Comparison of ENCODE assay signal across 8 cellular contexts in genomic region chr17:41496803-41497484, GRCh38. TPM values are rescaled to one million over a fixed set of nuclear protein-coding genes. Genes with fewer than 3 reads are reported as not detected.
DNase-seq lines count a peak whose midpoint lies in the region; ATAC-seq and TF ChIP-seq lines count a peak whose summit lies in the region.

No MANE protein-coding gene starts in this region.

- H3K9me3 ChIP-seq in thoracic aorta = no peaks in the 10 kb centered on the region

- H3K9me3 Mint-ChIP-seq in natural killer cell = no peaks in the 10 kb centered on the region

- H3K4me1 Mint-ChIP-seq in natural killer cell = no peaks in the 10 kb centered on the region

- ATAC-seq in HG02938 (IDR thresholded peaks at IDR 0.05; ENCODE audit: unreplicated experiment) (peak; percentile 78), natural killer cell (peak in 2 of 3 donors; percentile 61 to 68), thoracic aorta (ENCODE audit: insufficient number of reproducible peaks, low FRiP score, low read depth) (no peak), GM21528 (IDR thresholded peaks at IDR 0.05; ENCODE audit: low FRiP score, unreplicated experiment) (no peak)

- TF ChIP-seq CTCF in GM06990 (IDR thresholded peaks at IDR 0.05; ENCODE audit: insufficient read depth, low read length, poor library complexity, severe bottlenecking) (peak; percentile 72), epithelial cell of proximal tubule (conservative IDR thresholded peaks at IDR 0.05; ENCODE audit: low read depth, low read length) (peak; percentile 93), natural killer cell (IDR thresholded peaks at IDR 0.05) (no peak), thoracic aorta (IDR thresholded peaks at IDR 0.05) (peak; percentile 29)

- H3K4me3 Mint-ChIP-seq in natural killer cell = no peak overlapping the region

- no peaks in the 10 kb centered on the region for H3K36me3 Mint-ChIP-seq in natural killer cell

- H3K27me3 ChIP-seq in GM06990 (replicated peaks; ENCODE audit: control insufficient read depth, insufficient read depth, low read length) (no peaks in the 10 kb centered on the region), thoracic aorta (replicated peaks; ENCODE audit: insufficient read depth) (no peaks in the 10 kb centered on the region)

- H3K27me3 Mint-ChIP-seq in natural killer cell (ENCODE audit: low read depth in 2 of 2) = peaks cover 12 to 20% of the 10 kb centered on the region in 2 donors

- DNase-seq in GM06990 (ENCODE audit: extremely low read depth, insufficient read length) = peak; percentile 56
- DNase-seq in NOMO-1 treated with DMSO at 0.1 percent for 48 hours (lab: John Stamatoyannopoulos, UW; ENCODE audit: unreplicated experiment) = peak; percentile 94
- peak; percentile 81 for DNase-seq in activated CD8-positive, alpha-beta memory T cell treated with anti-CD3 and anti-CD28 coated beads for 24 hours
- DNase-seq in epithelial cell of proximal tubule (ENCODE audit: low read depth) = peak; percentile 52
- no peak for DNase-seq in natural killer cell
- no peak for DNase-seq in thoracic aorta (ENCODE audit: low spot score)

- no peak overlapping the region for H3K27ac Mint-ChIP-seq in natural killer cell

- no peak overlapping the region for H3K4me3 ChIP-seq in GM06990 (replicated peaks; ENCODE audit: low read depth, low read length)
- H3K4me3 ChIP-seq in epithelial cell of proximal tubule (ENCODE audit: low read depth, low read length) = no peak overlapping the region
- no peak overlapping the region for H3K4me3 ChIP-seq in thoracic aorta

- H3K36me3 ChIP-seq in GM06990 (ENCODE audit: control insufficient read depth, insufficient read depth, low read length) = no peaks in the 10 kb centered on the region
- no peaks in the 10 kb centered on the region for H3K36me3 ChIP-seq in thoracic aorta

- H3K27ac ChIP-seq in thoracic aorta = no peak overlapping the region

- intact Hi-C loops in natural killer cell (cut with micrococcal nuclease) = no loop called here

- H3K4me1 ChIP-seq in thoracic aorta (ENCODE audit: control insufficient read depth in 1 of 2, low read depth in 2 of 2) = peaks cover 5 to 9% of the 10 kb centered on the region in 2 donors

RNA-seq across cellular contexts. Expression of gene KRT36, which starts 7.2 kb away (rescaled TPM):
- total RNA-seq in epithelial cell of proximal tubule = not detected in 2 replicates
- total RNA-seq in natural killer cell = not detected
- total RNA-seq in thoracic aorta = not detected

RNA-seq across cellular contexts. Expression of gene KRT13, which starts 8.5 kb away (rescaled TPM):
- total RNA-seq in epithelial cell of proximal tubule (1.0 and 2.0 TPM in 2 replicates), natural killer cell (not detected), thoracic aorta (1 to 10 TPM in 1 of 2 donors, not detected in 1; 1.4 TPM)

RNA-seq across cellular contexts. Expression of gene KRT35, which starts 16.0 kb away (rescaled TPM):
- total RNA-seq in epithelial cell of proximal tubule (not detected in 2 replicates), natural killer cell (not detected), thoracic aorta (not detected)

RNA-seq across cellular contexts. Expression of gene KRT15, which starts 21.7 kb away (rescaled TPM):
- 4.6 and 15.6 TPM in 2 replicates for total RNA-seq in epithelial cell of proximal tubule
- not detected for total RNA-seq in natural killer cell
- under 1 TPM in 1 of 2 donors, not detected in 1; 0.68 TPM for total RNA-seq in thoracic aorta

RNA-seq across cellular contexts. Expression of gene KRT32, which starts 29.8 kb away (rescaled TPM):
- total RNA-seq in epithelial cell of proximal tubule (not detected in 2 replicates), natural killer cell (not detected), thoracic aorta (not detected)

Comparison
In these comparisons a context has a peak if more than half of its experiments do, and no peak if none do; other contexts are left out.
1. DNase-seq: peak in GM06990 (single experiment), NOMO-1 treated with DMSO at 0.1 percent for 48 hours (single experiment), activated CD8-positive, alpha-beta memory T cell treated with anti-CD3 and anti-CD28 coated beads for 24 hours (single experiment) and epithelial cell of proximal tubule (single experiment); none in natural killer cell (single experiment) and thoracic aorta (single experiment).
2. ATAC-seq: peak in HG02938 (single experiment) and natural killer cell (2 of 3); none in thoracic aorta (single experiment) and GM21528 (single experiment).